ENCODE assay signal across 12 cellular contexts in genomic region chr2:199460808-199461454, GRCh38. TPM values are rescaled to one million over a fixed set of nuclear protein-coding genes. Genes with fewer than 3 reads are reported as not detected.
DNase-seq lines count a peak whose midpoint lies in the region; ATAC-seq and TF ChIP-seq lines count a peak whose summit lies in the region.
"Had no signal": no experiment of that assay in that cellular context is flagged by ENCODE, and none has a peak within 500 bp of the region (broad histone marks: within the 10 kb centered on the region; RNA-seq: fewer than 3 reads in every experiment).

No MANE protein-coding gene starts in this region.

- H3K27me3 Mint-ChIP-seq in HFFc6 (ENCODE audit: insufficient read depth) = peaks cover 19% of the 10 kb centered on the region
- H3K27me3 Mint-ChIP-seq in WTC11 (ENCODE audit: low read depth) = peaks cover 73% of the 10 kb centered on the region
- peaks cover 43 to 57% (median 57%) of the 10 kb centered on the region in 3 donors for H3K27me3 Mint-ChIP-seq in immature natural killer cell (ENCODE audit: low read depth in 3 of 3)

- H3K4me3 ChIP-seq in A673 (ENCODE audit: low read depth, low read length, poor library complexity, severe bottlenecking) = peak overlapping the region; percentile 91

- intact Hi-C loops in A673 (cut with micrococcal nuclease; ENCODE audit: unreplicated experiment) = no loop called here

- peaks cover 11% of the 10 kb centered on the region for H3K4me1 ChIP-seq in A673 (ENCODE audit: insufficient read depth, low read length, poor library complexity, severe bottlenecking)

- DNase-seq in A673 (ENCODE audit: low spot score) = no peak
- DNase-seq in HFFc6 = no peak
- no peak for DNase-seq in WTC11 (ENCODE audit: low spot score)
- no peak for DNase-seq in immature natural killer cell
- no peak for DNase-seq in RPMI8226
- DNase-seq in DMS153 treated with DMSO at 0.1 percent for 48 hours (lab: John Stamatoyannopoulos, UW; ENCODE audit: unreplicated experiment) = no peak
- DNase-seq: activated CD4-positive, alpha-beta T cell treated with anti-CD3 and anti-CD28 coated beads for 48 hours; heart left ventricle; NCI-H2227 treated with DMSO at 0.1 percent for 48 hours had no signal

- H3K9me3 ChIP-seq in A673 (ENCODE audit: low read depth, low read length, poor library complexity, severe bottlenecking) = no peaks in the 10 kb centered on the region
- H3K9me3 ChIP-seq: heart left ventricle had no signal

- H3K4me1 Mint-ChIP-seq in HFFc6 (ENCODE audit: low read depth) = peaks cover 29% of the 10 kb centered on the region
- H3K4me1 Mint-ChIP-seq in WTC11 = peaks cover 30% of the 10 kb centered on the region
- H3K4me1 Mint-ChIP-seq in immature natural killer cell = peaks cover 25 to 39% of the 10 kb centered on the region in 2 donors

- BruUV-seq in A673 (replicated peaks; lab: Mats Ljungman, UMichigan) = no TSS peak

- peaks cover 5% of the 10 kb centered on the region; the same call in 1 of the 2 replicates for H3K36me3 Mint-ChIP-seq in HFFc6 (ENCODE audit: low read depth)
- no peaks in the 10 kb centered on the region for H3K36me3 Mint-ChIP-seq in WTC11
- H3K36me3 Mint-ChIP-seq in immature natural killer cell = no peaks in the 10 kb centered on the region

- no peaks in the 10 kb centered on the region for H3K9me3 Mint-ChIP-seq in HFFc6
- H3K9me3 Mint-ChIP-seq in WTC11 = no peaks in the 10 kb centered on the region
- peaks cover 0 to 18% (median 5%) of the 10 kb centered on the region in 6 donors for H3K9me3 Mint-ChIP-seq in immature natural killer cell

- POLR2A ChIA-PET in A673 (lab: Charles Lee; ENCODE audit: low non-redundant PET) = no interaction called here
- POLR2A ChIA-PET in WTC11 (lab: Charles Lee) = interaction anchor here (1.4 kb wide), 1 partner anchor 8 kb away, joined by 5 read pairs; no protein-coding TSS in a partner anchor

- no peak for TF ChIP-seq CTCF in A673 (conservative IDR thresholded peaks at IDR 0.05; ENCODE audit: low read depth, low read length)
- no peak for TF ChIP-seq CTCF in HFFc6 (IDR thresholded peaks at IDR 0.05)
- TF ChIP-seq CTCF in WTC11 (IDR thresholded peaks at IDR 0.05) = no peak

- peak overlapping the region; percentile 95 for H3K27ac ChIP-seq in A673 (ENCODE audit: low read depth, low read length, poor library complexity, severe bottlenecking)
- H3K27ac ChIP-seq: BLaER1 treated with 17β-estradiol and CSF1 and Interleukin-3, amounts not matched to agents 10 nM and 100 nM; heart left ventricle had no signal

- peaks cover 23% of the 10 kb centered on the region for H3K27me3 ChIP-seq in A673 (replicated peaks; ENCODE audit: insufficient read depth, low read depth, low read length, poor library complexity)

- no peak for ATAC-seq in WTC11
- no peak for ATAC-seq in HG02870 (IDR thresholded peaks at IDR 0.05; ENCODE audit: unreplicated experiment)
- ATAC-seq in GM21528 (IDR thresholded peaks at IDR 0.05; ENCODE audit: low FRiP score, unreplicated experiment) = no peak
- ATAC-seq: heart left ventricle had no signal

- CTCF ChIA-PET in A673 (lab: Charles Lee) = no interaction called here
- CTCF ChIA-PET in WTC11 (lab: Charles Lee) = interaction anchor here (1.5 to 2.6 kb wide), 2 partner anchors 8 to 10 kb away, joined by 8 to 18 read pairs; no protein-coding TSS in a partner anchor

- H3K4me3 Mint-ChIP-seq in HFFc6 (peak overlapping the region; percentile 90), WTC11 (peak overlapping the region; percentile 88), immature natural killer cell (peak overlapping the region in 3 of 5 donors; percentile 2 to 58 (median 41))

- peak overlapping the region; percentile 89 for H3K27ac Mint-ChIP-seq in HFFc6
- no peak overlapping the region for H3K27ac Mint-ChIP-seq in WTC11
- no peak overlapping the region for H3K27ac Mint-ChIP-seq in immature natural killer cell

- no peaks in the 10 kb centered on the region for H3K36me3 ChIP-seq in A673 (ENCODE audit: insufficient read depth, low read length, poor library complexity, severe bottlenecking)
- H3K36me3 ChIP-seq: BLaER1 treated with 17β-estradiol and CSF1 and Interleukin-3, amounts not matched to agents 10 nM and 100 nM; heart left ventricle had no signal

TF ChIP-seq in WTC11, 78 proteins besides CTCF, POLR2A, EP300 and RAD21:
- no peak for TF ChIP-seq GABPB1 (CRISPR knock-in tag; IDR thresholded peaks at IDR 0.05)
- no peak for TF ChIP-seq ARID4B (CRISPR knock-in tag; IDR thresholded peaks at IDR 0.05; ENCODE audit: borderline replicate concordance)
- no peak for TF ChIP-seq TP53 (CRISPR knock-in tag; IDR thresholded peaks at IDR 0.05)
- no peak for TF ChIP-seq JUN (CRISPR knock-in tag; IDR thresholded peaks at IDR 0.05)
- no peak for TF ChIP-seq ATF1 (CRISPR knock-in tag; IDR thresholded peaks at IDR 0.05)
- TF ChIP-seq TCF7 (CRISPR knock-in tag; IDR thresholded peaks at IDR 0.05; ENCODE audit: low read depth) = no peak
- no peak for TF ChIP-seq SP1 (CRISPR knock-in tag; conservative IDR thresholded peaks at IDR 0.05)
- no peak for TF ChIP-seq MXD4 (CRISPR knock-in tag; IDR thresholded peaks at IDR 0.05; ENCODE audit: borderline replicate concordance)
- TF ChIP-seq ESRRA (CRISPR knock-in tag; IDR thresholded peaks at IDR 0.05; ENCODE audit: borderline replicate concordance) = no peak
- TF ChIP-seq ZNF219 (CRISPR knock-in tag; IDR thresholded peaks at IDR 0.05; ENCODE audit: borderline replicate concordance) = no peak
- TF ChIP-seq TEAD1 (CRISPR knock-in tag; IDR thresholded peaks at IDR 0.05) = no peak
- no peak for TF ChIP-seq IRF2 (CRISPR knock-in tag; IDR thresholded peaks at IDR 0.05; ENCODE audit: borderline replicate concordance, low read depth)
- TF ChIP-seq E2F5 (CRISPR knock-in tag; IDR thresholded peaks at IDR 0.05) = no peak
- no peak for TF ChIP-seq HMGXB4 (CRISPR knock-in tag; IDR thresholded peaks at IDR 0.05)
- no peak for TF ChIP-seq CDX4 (CRISPR knock-in tag; IDR thresholded peaks at IDR 0.05; ENCODE audit: borderline replicate concordance)
- no peak for TF ChIP-seq NFE2L1 (CRISPR knock-in tag; IDR thresholded peaks at IDR 0.05)

RNA-seq across cellular contexts. Expression of gene SATB2, which starts 3.2 kb away (rescaled TPM):
- total RNA-seq in A673 (2021) (20.3 and 23.2 TPM in 2 replicates), WTC11 (2021) (14.9 to 22.1 TPM (median 16.6 TPM) in 3 replicates)
- total RNA-seq in HFFc6 (2021; fragmentation: NEBNext Ultra II Directional; extraction: Animal tissue kit (Norgen Biotek cat#: 25700)) = 10 to 100 TPM in 4 of 6 experiments, 1 to 10 TPM in 2; 7.4 to 12.7 (median 11.9) TPM
- under 1 TPM in 1 of 3 donors, not detected in 2; 0.07 TPM for polyA plus RNA-seq in immature natural killer cell
